Comparison of ENCODE assay signal across 8 cellular contexts in genomic region chr7:6435486-6436384, GRCh38. TPM values are rescaled to one million over a fixed set of nuclear protein-coding genes. Genes with fewer than 3 reads are reported as not detected.
DNase-seq lines count a peak whose midpoint lies in the region; ATAC-seq and TF ChIP-seq lines count a peak whose summit lies in the region.

No MANE protein-coding gene starts in this region.

- H3K9me3 Mint-ChIP-seq in CD4-positive, alpha-beta memory T cell, result no peaks in the 10 kb centered on the region

- peak overlapping the region; percentile 65 to 94 (median 83) for H3K27ac Mint-ChIP-seq in CD4-positive, alpha-beta memory T cell

- peak; percentile 84 to 87 (median 86) for DNase-seq in CD4-positive, alpha-beta memory T cell
- DNase-seq in HuH-7 (ENCODE audit: low spot score) (peak; percentile 93), OCI-M2 (lab: John Stamatoyannopoulos, UW; ENCODE audit: unreplicated experiment) (peak; percentile 27), activated T-cell treated with anti-CD3 and anti-CD28 coated beads for 4 hours (peak; percentile 83), epithelial cell of proximal tubule (ENCODE audit: low read depth) (no peak), myocyte (ENCODE audit: low read depth) (peak; percentile 88)
- peak; percentile 71 to 78 for DNase-seq in stimulated activated CD8-positive, alpha-beta memory T cell treated with anti-CD3 and anti-CD28 coated beads, Interleukin-7, amount 100 ng/mL, for 4 hours (ENCODE audit: low read depth in 2 of 2)

- CTCF ChIA-PET in CD4-positive, alpha-beta memory T cell (lab: Charles Lee; ENCODE audit: partially characterized antibody), result interaction anchor here (1.6 to 2.9 kb wide), 4 partner anchors 9 to 33 kb away, joined by 4 to 11 read pairs (median 7); partner anchors contain the start of gene DAGLB

- peaks cover 9% of the 10 kb centered on the region for H3K36me3 ChIP-seq in CD4-positive, alpha-beta memory T cell (ENCODE audit: insufficient read depth, low read length)

- H3K9me3 ChIP-seq in CD4-positive, alpha-beta memory T cell (ENCODE audit: control insufficient read depth in 1 of 2, low read length in 2 of 2), result no peaks in the 10 kb centered on the region

- intact Hi-C loops in CD4-positive, alpha-beta memory T cell (cut with micrococcal nuclease), result loop anchor here (1.0 to 5.0 kb wide), 3 partner anchors 13 to 439 kb away; no protein-coding TSS in a partner anchor

- peaks cover 22 to 25% of the 10 kb centered on the region in 2 donors for H3K36me3 Mint-ChIP-seq in CD4-positive, alpha-beta memory T cell

- TF ChIP-seq CTCF in epithelial cell of proximal tubule (conservative IDR thresholded peaks at IDR 0.05; ENCODE audit: low read depth, low read length), result peak; percentile 99

- H3K4me1 Mint-ChIP-seq in CD4-positive, alpha-beta memory T cell, result peaks cover 22 to 47% (median 35%) of the 10 kb centered on the region in 4 donors

- ATAC-seq in GM19452 (IDR thresholded peaks at IDR 0.05; ENCODE audit: unreplicated experiment), result peak; percentile 68

- peak overlapping the region; percentile 23 to 34 for H3K4me3 ChIP-seq in CD4-positive, alpha-beta memory T cell (ENCODE audit: low read length in 2 of 2)
- no peak overlapping the region for H3K4me3 ChIP-seq in epithelial cell of proximal tubule (ENCODE audit: low read depth, low read length)

- peaks cover 41% of the 10 kb centered on the region for H3K4me1 ChIP-seq in CD4-positive, alpha-beta memory T cell (ENCODE audit: insufficient read depth, low read length)

- peak overlapping the region; percentile 33 for H3K27ac ChIP-seq in CD4-positive, alpha-beta memory T cell (ENCODE audit: low read depth, low read length)

- no peaks in the 10 kb centered on the region for H3K27me3 ChIP-seq in CD4-positive, alpha-beta memory T cell (ENCODE audit: insufficient read depth, low read length)

- no peaks in the 10 kb centered on the region for H3K27me3 Mint-ChIP-seq in CD4-positive, alpha-beta memory T cell

- POLR2A ChIA-PET in CD4-positive, alpha-beta memory T cell (lab: Charles Lee; ENCODE audit: partially characterized antibody), result interaction anchor here (4.1 kb wide), 1 partner anchor 13 kb away, joined by 41 read pairs; the partner anchor contains the start of gene DAGLB

- peak overlapping the region; percentile 58 to 84 (median 78) for H3K4me3 Mint-ChIP-seq in CD4-positive, alpha-beta memory T cell

RNA-seq across cellular contexts. Expression of gene DAGLB, which starts 12.0 kb away (rescaled TPM):
- 10 to 100 TPM; 36.4 to 37.0 TPM for total RNA-seq in CD4-positive, alpha-beta memory T cell
- 10 to 100 TPM in 1 of 2 donors, 1 to 10 TPM in 1; 5.3 to 12.7 TPM for polyA plus RNA-seq in CD4-positive, alpha-beta memory T cell
- total RNA-seq in epithelial cell of proximal tubule, result 7.3 and 10.9 TPM in 2 replicates
- total RNA-seq in myocyte, result 27.7 and 31.3 TPM in 2 replicates
- 24.8 TPM for polyA plus RNA-seq in myocyte (2012)

RNA-seq across cellular contexts. Expression of gene KDELR2, which starts 48.2 kb away (rescaled TPM):
- 10 to 100 TPM; 41.1 to 46.4 TPM for total RNA-seq in CD4-positive, alpha-beta memory T cell
- polyA plus RNA-seq in CD4-positive, alpha-beta memory T cell, result 10 to 100 TPM; 51.6 to 54.3 TPM
- total RNA-seq in epithelial cell of proximal tubule (78.1 and 113 TPM in 2 replicates), myocyte (184 and 240 TPM in 2 replicates)
- polyA plus RNA-seq in myocyte (2012), result 279 TPM
